In genomic region chr6:109690740-109691687, GRCh38 we compare ENCODE assay signal across 8 cellular contexts. TPM values are rescaled to one million over a fixed set of nuclear protein-coding genes. Genes with fewer than 3 reads are reported as not detected.
DNase-seq lines count a peak whose midpoint lies in the region; ATAC-seq and TF ChIP-seq lines count a peak whose summit lies in the region.

Gene AK9, minus strand, starts transcription at chr6:109691202. Its CDS starts 15,457 bp downstream, at chr6:109675745.
Gene FIG4, plus strand, starts transcription at chr6:109691296. Its CDS starts 140 bp downstream, at chr6:109691436.

- peak within 1 kb of the TSS; percentile 92 for H2AFZ ChIP-seq in OCI-LY3 (ENCODE audit: low read depth, low read length)

- H3K36me3 ChIP-seq in OCI-LY3 (replicated peaks; ENCODE audit: low read depth, low read length), result peaks cover 6% of the 10 kb centered on the region

- peak within 1 kb of the TSS; percentile 98 for H3K4me2 ChIP-seq in OCI-LY3 (ENCODE audit: low read length)

- peaks cover 4% of the 10 kb centered on the region; the same call in 1 of the 2 replicates for H3K27me3 ChIP-seq in OCI-LY3 (ENCODE audit: low read depth, low read length)

- peak within 1 kb of the TSS; percentile 88 for H3K27ac ChIP-seq in OCI-LY3 (ENCODE audit: low read length)
- peak within 1 kb of the TSS; percentile 47 for H3K27ac ChIP-seq in epithelial cell of prostate

- peak; percentile 93 for ATAC-seq in GM21526 (IDR thresholded peaks at IDR 0.05; ENCODE audit: low FRiP score, unreplicated experiment)

- peak within 1 kb of the TSS; percentile 98 for H3K4me3 ChIP-seq in OCI-LY3 (ENCODE audit: low read length)

- H3K9ac ChIP-seq in OCI-LY3 (ENCODE audit: low read length), result peak within 1 kb of the TSS; percentile 79

- H3K9me3 ChIP-seq in OCI-LY3 (ENCODE audit: insufficient read depth, low read length), result no peaks in the 10 kb centered on the region

- H3K4me1 ChIP-seq in OCI-LY3 (ENCODE audit: low read length), result peaks cover 32% of the 10 kb centered on the region

- H3K79me2 ChIP-seq in OCI-LY3 (ENCODE audit: low read length), result peaks cover 39% of the 10 kb centered on the region

- peaks cover 4% of the 10 kb centered on the region; the same call in 1 of the 2 replicates for H4K20me1 ChIP-seq in OCI-LY3 (ENCODE audit: insufficient read depth, low read length)

- DNase-seq in DMS 273 treated with DMSO at 0.1 percent for 48 hours (lab: John Stamatoyannopoulos, UW), result peak; percentile 91
- peak; percentile 76 for DNase-seq in HuH-7.5 (ENCODE audit: low spot score)
- DNase-seq in activated T-cell treated with anti-CD3 and anti-CD28 coated beads for 4 hours, result peak; percentile 90
- DNase-seq in epithelial cell of prostate (ENCODE audit: low read depth, low spot score), result peak; percentile 58
- peak; percentile 94 for DNase-seq in mucosa of gallbladder (ENCODE audit: low spot score)
- DNase-seq in stimulated activated CD8-positive, alpha-beta memory T cell treated with anti-CD3 and anti-CD28 coated beads, Interleukin-4, amount 100 ng/mL, for 4 hours (ENCODE audit: low read depth in 2 of 2, low spot score in 1 of 2), result peak; percentile 79 to 80

- peak; percentile 42 for TF ChIP-seq CTCF in OCI-LY3 (IDR thresholded peaks at IDR 0.05; ENCODE audit: low read depth, low read length)

RNA-seq across cellular contexts. Expression of gene AK9, which starts in this region (rescaled TPM):
- total RNA-seq in mucosa of gallbladder, result 11.2 TPM

RNA-seq across cellular contexts. Expression of gene FIG4, which starts in this region (rescaled TPM):
- 19.7 TPM for total RNA-seq in mucosa of gallbladder

Comparison
In these comparisons a context has a peak if more than half of its experiments do, and no peak if none do; other contexts are left out.
1. Peak in every context shown above with its lines: DNase-seq, ATAC-seq, H3K4me3 ChIP-seq and H3K27ac ChIP-seq.